1 cellular context compared by ENCODE assay signal in genomic region chr1:9902060-9902452, GRCh38.
TF ChIP-seq lines count a peak whose summit lies in the region.

No MANE protein-coding gene starts in this region.

TF ChIP-seq in HepG2, 621 proteins besides CTCF, POLR2A, EP300 and RAD21:
- 0 out of 2 replicates have a peak, but pooled peaks have one; percentile 30 for TF ChIP-seq KDM5B (CRISPR knock-in tag; IDR thresholded peaks at IDR 0.05; ENCODE audit: borderline replicate concordance)
- 0 out of 2 replicates have a peak, but pooled peaks have one; percentile 3 for TF ChIP-seq ZNF772 (CRISPR knock-in tag; IDR thresholded peaks at IDR 0.05)
- no peak for TF ChIP-seq ZNF629 (CRISPR knock-in tag; conservative IDR thresholded peaks at IDR 0.05)
- peak; percentile 47; the same call in 1 of the 2 replicates for TF ChIP-seq PATZ1 (CRISPR knock-in tag; IDR thresholded peaks at IDR 0.05)
- TF ChIP-seq NKX3-1 (CRISPR knock-in tag; IDR thresholded peaks at IDR 0.05), result no peak
